Comparison of ENCODE assay signal across 17 cellular contexts in the genomic region with DNA sequence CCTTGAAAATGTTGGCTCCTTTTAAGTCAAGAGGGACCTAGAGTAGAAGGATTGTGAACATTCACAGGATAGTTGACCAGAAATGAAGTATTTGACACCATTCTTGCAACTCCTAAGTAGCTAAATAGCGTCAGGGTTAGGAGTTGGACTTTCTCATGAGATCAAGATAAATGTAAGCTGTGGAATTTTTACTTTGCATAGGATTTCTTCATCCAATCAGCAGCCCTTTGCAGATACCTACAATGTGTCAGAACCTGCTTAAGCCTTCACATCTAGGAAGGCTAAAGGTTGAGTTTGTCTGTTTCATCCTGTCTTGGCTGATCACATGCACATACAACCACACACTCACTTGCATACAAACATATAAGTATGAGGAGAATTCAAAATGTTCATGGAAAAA. TPM values are rescaled to one million over a fixed set of nuclear protein-coding genes. Genes with fewer than 3 reads are reported as not detected.
DNase-seq lines count a peak whose midpoint lies in the region; ATAC-seq and TF ChIP-seq lines count a peak whose summit lies in the region.
"Had no signal": no experiment of that assay in that cellular context is flagged by ENCODE, and none has a peak within 500 bp of the region (broad histone marks: within the 10 kb centered on the region; RNA-seq: fewer than 3 reads in every experiment).

No MANE protein-coding gene starts in this region.

- H3K4me3 Mint-ChIP-seq in activated T-cell treated with anti-CD3 and anti-CD28 coated beads, Interleukin-2, amount 50 U/mL, for 72 hours, result peak overlapping the region in 1 of 2 donors; percentile 4
- no peak overlapping the region for H3K4me3 Mint-ChIP-seq in activated T-cell treated with anti-CD3 and anti-CD28 coated beads, Interleukin-2, amount 50 U/mL, for 4 hours
- peak overlapping the region; percentile 93 for H3K4me3 Mint-ChIP-seq in activated T-helper 17 cell treated with anti-CD3 and anti-CD28 coated beads, Interleukin-2, amount 50 U/mL, for 72 hours

- peaks cover 0 to 15% of the 10 kb centered on the region in 2 donors for H3K36me3 ChIP-seq in muscle layer of duodenum (ENCODE audit: control insufficient read depth in 1 of 2, insufficient read depth in 2 of 2, low read length in 2 of 2)
- H3K36me3 ChIP-seq in vagina, result no peaks in the 10 kb centered on the region
- H3K36me3 ChIP-seq in SJCRH30, result no peaks in the 10 kb centered on the region
- H3K36me3 ChIP-seq: WERI-Rb-1 had no signal

- H3K36me3 Mint-ChIP-seq in activated T-cell treated with anti-CD3 and anti-CD28 coated beads, Interleukin-2, amount 50 U/mL, for 72 hours (ENCODE audit: insufficient read depth in 2 of 2), result peaks cover 7 to 16% of the 10 kb centered on the region in 2 donors
- H3K36me3 Mint-ChIP-seq in activated T-cell treated with anti-CD3 and anti-CD28 coated beads, Interleukin-2, amount 50 U/mL, for 4 hours (ENCODE audit: insufficient read depth), result peaks cover 64% of the 10 kb centered on the region
- H3K36me3 Mint-ChIP-seq in activated T-helper 17 cell treated with anti-CD3 and anti-CD28 coated beads, Interleukin-2, amount 50 U/mL, for 72 hours (ENCODE audit: low read depth), result peaks cover 99% of the 10 kb centered on the region

- no peak for TF ChIP-seq CTCF in vagina (IDR thresholded peaks at IDR 0.05)

- peak overlapping the region; percentile 71 for H3K27ac Mint-ChIP-seq in activated T-cell treated with anti-CD3 and anti-CD28 coated beads, Interleukin-2, amount 50 U/mL, for 72 hours
- peak overlapping the region; percentile 99 for H3K27ac Mint-ChIP-seq in activated T-helper 17 cell treated with anti-CD3 and anti-CD28 coated beads, Interleukin-2, amount 50 U/mL, for 72 hours

- peaks cover 99% of the 10 kb centered on the region for H3K4me1 Mint-ChIP-seq in activated T-cell treated with anti-CD3 and anti-CD28 coated beads, Interleukin-2, amount 50 U/mL, for 72 hours (ENCODE audit: low read depth)
- H3K4me1 Mint-ChIP-seq in activated T-cell treated with anti-CD3 and anti-CD28 coated beads, Interleukin-2, amount 50 U/mL, for 4 hours (ENCODE audit: low read depth), result peaks cover 95% of the 10 kb centered on the region
- H3K4me1 Mint-ChIP-seq in activated T-helper 17 cell treated with anti-CD3 and anti-CD28 coated beads, Interleukin-2, amount 50 U/mL, for 72 hours, result peaks cover 89% of the 10 kb centered on the region

- TF ChIP-seq POLR2A in vagina (IDR thresholded peaks at IDR 0.05) (no peak), erythroblast (IDR thresholded peaks at IDR 0.05; ENCODE audit: low read length) (no peak)

- H3K27me3 Mint-ChIP-seq in activated T-cell treated with anti-CD3 and anti-CD28 coated beads, Interleukin-2, amount 50 U/mL, for 72 hours (ENCODE audit: low read depth), result no peaks in the 10 kb centered on the region
- H3K27me3 Mint-ChIP-seq in activated T-cell treated with anti-CD3 and anti-CD28 coated beads, Interleukin-2, amount 50 U/mL, for 4 hours (ENCODE audit: low read depth), result no peaks in the 10 kb centered on the region
- no peaks in the 10 kb centered on the region for H3K27me3 Mint-ChIP-seq in activated T-helper 17 cell treated with anti-CD3 and anti-CD28 coated beads, Interleukin-2, amount 50 U/mL, for 72 hours

- no peak for ATAC-seq in activated T-cell treated with anti-CD3 and anti-CD28 coated beads, Interleukin-2, amount 50 U/mL, for 72 hours (replicated peaks in 1 of 2)
- no peak for ATAC-seq in activated T-cell treated with anti-CD3 and anti-CD28 coated beads, Interleukin-2, amount 50 U/mL, for 4 hours
- ATAC-seq in activated T-helper 17 cell treated with anti-CD3 and anti-CD28 coated beads, Interleukin-2, amount 50 U/mL, for 72 hours (replicated peaks), result no peak
- ATAC-seq: A549, GM12878, left ventricle myocardium superior had no signal

- no peak for DNase-seq in activated T-cell treated with anti-CD3 and anti-CD28 coated beads, Interleukin-2, amount 50 U/mL, for 72 hours
- no peak for DNase-seq in activated T-cell treated with anti-CD3 and anti-CD28 coated beads, Interleukin-2, amount 50 U/mL, for 4 hours
- DNase-seq in vagina (ENCODE audit: extremely low spot score in 2 of 2), result no peak
- no peak for DNase-seq in NCI-H1092 treated with DMSO at 0.1 percent for 48 hours (lab: John Stamatoyannopoulos, UW)
- DNase-seq in SJCRH30, result no peak
- no peak for DNase-seq in erythroblast (lab: John Stamatoyannopoulos, UW)
- DNase-seq: HCEC 1CT, left ventricle myocardium superior, NCI-H1048, NCI-H2171 treated with DMSO at 0.1 percent for 48 hours, T-helper 1 cell, WERI-Rb-1 had no signal

- H3K27ac ChIP-seq in muscle layer of duodenum (ENCODE audit: low read length), result peak overlapping the region; percentile 17
- peak overlapping the region; percentile 87 for H3K27ac ChIP-seq in vagina
- H3K27ac ChIP-seq in SJCRH30, result no peak overlapping the region
- H3K27ac ChIP-seq: RWPE1, WERI-Rb-1 had no signal

- H3K4me3 ChIP-seq in muscle layer of duodenum (ENCODE audit: low read depth in 1 of 2, low read length in 2 of 2) (no peak overlapping the region), vagina (no peak overlapping the region), SJCRH30 (no peak overlapping the region)
- H3K4me3 ChIP-seq: A549, GM12878 had no signal

- intact Hi-C loops in vagina (cut with DNase I), result no loop called here

- no peaks in the 10 kb centered on the region for H3K9me3 Mint-ChIP-seq in activated T-cell treated with anti-CD3 and anti-CD28 coated beads, Interleukin-2, amount 50 U/mL, for 72 hours
- H3K9me3 Mint-ChIP-seq in activated T-cell treated with anti-CD3 and anti-CD28 coated beads, Interleukin-2, amount 50 U/mL, for 4 hours, result no peaks in the 10 kb centered on the region
- H3K9me3 Mint-ChIP-seq in activated T-helper 17 cell treated with anti-CD3 and anti-CD28 coated beads, Interleukin-2, amount 50 U/mL, for 72 hours, result no peaks in the 10 kb centered on the region

- no peaks in the 10 kb centered on the region for H3K9me3 ChIP-seq in muscle layer of duodenum (ENCODE audit: control insufficient read depth in 1 of 2, low read length in 2 of 2)
- no peaks in the 10 kb centered on the region for H3K9me3 ChIP-seq in vagina
- no peaks in the 10 kb centered on the region for H3K9me3 ChIP-seq in SJCRH30 (replicated peaks)
- H3K9me3 ChIP-seq: A549 had no signal

- H3K27me3 ChIP-seq in muscle layer of duodenum (ENCODE audit: low read depth, low read length) (no peaks in the 10 kb centered on the region), vagina (no peaks in the 10 kb centered on the region), SJCRH30 (no peaks in the 10 kb centered on the region)

- peaks cover 36 to 60% of the 10 kb centered on the region in 2 donors for H3K4me1 ChIP-seq in muscle layer of duodenum (ENCODE audit: control insufficient read depth in 1 of 2, insufficient read depth in 2 of 2, low read length in 2 of 2)
- H3K4me1 ChIP-seq in vagina, result peaks cover 95% of the 10 kb centered on the region
- peaks cover 4% of the 10 kb centered on the region for H3K4me1 ChIP-seq in SJCRH30

RNA-seq across cellular contexts. Expression of a gene that starts 32.3 kb away (rescaled TPM):
- total RNA-seq in activated T-cell treated with anti-CD3 and anti-CD28 coated beads, Interleukin-2, amount 50 U/mL, for 72 hours, result 100 to 1,000 TPM; 385 to 504 TPM
- 100 to 1,000 TPM; 468 to 781 (median 646) TPM for total RNA-seq in activated T-cell treated with anti-CD3 and anti-CD28 coated beads, Interleukin-2, amount 50 U/mL, for 4 hours
- 100 to 1,000 TPM; 408 to 664 TPM for total RNA-seq in activated T-helper 17 cell treated with anti-CD3 and anti-CD28 coated beads, Interleukin-2, amount 50 U/mL, for 72 hours
- total RNA-seq in vagina, result 869 TPM
- total RNA-seq in SJCRH30 (2014; rRNA removed; shearing (Covaris generic)), result 0.04 and 0.05 TPM in 2 replicates

Comparison
In these comparisons a context has a peak if more than half of its experiments do, and no peak if none do; other contexts are left out.
1. RNA of a gene that starts 32.3 kb away (total RNA-seq): 869 TPM in vagina (single experiment), 408 to 664 TPM in activated T-helper 17 cell treated with anti-CD3 and anti-CD28 coated beads, Interleukin-2, amount 50 U/mL, for 72 hours, 468 to 781 TPM in activated T-cell treated with anti-CD3 and anti-CD28 coated beads, Interleukin-2, amount 50 U/mL, for 4 hours and 385 to 504 TPM in activated T-cell treated with anti-CD3 and anti-CD28 coated beads, Interleukin-2, amount 50 U/mL, for 72 hours; 0.04 to 0.05 TPM in SJCRH30; every median in the first group is over 100 times any median in the second.